ENCODE assay signal across 8 cellular contexts in the genomic region with DNA sequence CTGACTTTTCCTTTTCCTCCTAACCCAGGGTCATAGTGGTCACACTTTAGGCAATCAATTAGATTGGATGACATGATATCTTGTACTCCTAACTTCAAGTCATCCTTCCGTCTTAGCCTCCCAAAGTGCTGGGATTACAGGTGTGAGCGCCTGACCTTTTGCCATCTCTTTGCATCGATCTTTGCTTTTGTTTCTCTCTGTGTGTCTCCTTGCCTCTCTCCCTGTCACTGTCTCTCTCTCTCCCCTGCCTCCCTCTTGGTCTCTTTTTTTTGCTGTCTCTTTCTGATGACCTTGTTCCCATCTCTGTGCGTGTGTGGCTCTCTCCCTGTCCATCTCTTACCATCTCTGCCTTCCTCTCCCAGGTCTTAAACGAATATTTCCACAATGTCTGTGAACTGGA. TPM values are rescaled to one million over a fixed set of nuclear protein-coding genes. Genes with fewer than 3 reads are reported as not detected.
A peak's percentile ranks its signal among the peaks of the same experiment; 100 is the strongest.
DNase-seq lines count a peak whose midpoint lies in the region; ATAC-seq and TF ChIP-seq lines count a peak whose summit lies in the region.
"Not testable (repeated sequence)": the region's sequence is repeated elsewhere in the genome, so short reads cannot be mapped to it uniquely, and the experiment has no call there.

No MANE protein-coding gene starts in this region.

- POLR2A ChIA-PET in Caco-2 (lab: Charles Lee): not testable (repeated sequence)
- POLR2A ChIA-PET in activated CD8-positive, alpha-beta T cell treated with anti-CD3 and anti-CD28 coated beads, Interleukin-2, amount 10 ng/mL, durations not matched to agents 7 days and 5 days (lab: Charles Lee): interaction anchor here (1.1 to 1.4 kb wide), 2 partner anchors 75 to 76 kb away, joined by 4 read pairs; a partner anchor contains a TSS

- peak overlapping the region; percentile 82 for H3K27ac Mint-ChIP-seq in Caco-2 (ENCODE audit: unreplicated experiment)
- H3K27ac Mint-ChIP-seq in activated CD8-positive, alpha-beta T cell treated with anti-CD3 and anti-CD28 coated beads, Interleukin-2, amount 10 ng/mL, durations not matched to agents 7 days and 5 days: peak overlapping the region; percentile 98
- peak overlapping the region; percentile 82 for H3K27ac Mint-ChIP-seq in dendritic cell treated with granulocyte-macrophage colony-stimulating factor and Interleukin-4, amounts not matched to agents 40 ng/mL and 50 ng/mL, for 4 days

- H3K36me3 Mint-ChIP-seq in Caco-2 (ENCODE audit: insufficient read depth, unreplicated experiment): peaks cover 33% of the 10 kb centered on the region
- peaks cover 19% of the 10 kb centered on the region for H3K36me3 Mint-ChIP-seq in activated CD8-positive, alpha-beta T cell treated with anti-CD3 and anti-CD28 coated beads, Interleukin-2, amount 10 ng/mL, durations not matched to agents 7 days and 5 days (ENCODE audit: low read depth)
- H3K36me3 Mint-ChIP-seq in dendritic cell treated with granulocyte-macrophage colony-stimulating factor and Interleukin-4, amounts not matched to agents 40 ng/mL and 50 ng/mL, for 4 days (ENCODE audit: low read depth): peaks cover 20% of the 10 kb centered on the region

- not testable (repeated sequence) for H3K27ac ChIP-seq in iPS DF 6.9 (ENCODE audit: low read length); neural cell (ENCODE audit: low read length); testis

- H3K36me3 ChIP-seq in Caco-2 (ENCODE audit: control insufficient read depth, insufficient read depth, low read length); iPS DF 6.9 (ENCODE audit: control insufficient read depth, insufficient read depth, low read length); neural cell (ENCODE audit: insufficient read depth, low read length); testis (ENCODE audit: low read depth, missing control alignments): not testable (repeated sequence)
- H3K36me3 ChIP-seq in MG63: peaks cover 11% of the 10 kb centered on the region; the same call in 1 of the 2 replicates

- peak overlapping the region; percentile 84 for H3K4me3 Mint-ChIP-seq in Caco-2 (ENCODE audit: unreplicated experiment)
- peak overlapping the region; percentile 98 for H3K4me3 Mint-ChIP-seq in activated CD8-positive, alpha-beta T cell treated with anti-CD3 and anti-CD28 coated beads, Interleukin-2, amount 10 ng/mL, durations not matched to agents 7 days and 5 days
- H3K4me3 Mint-ChIP-seq in dendritic cell treated with granulocyte-macrophage colony-stimulating factor and Interleukin-4, amounts not matched to agents 40 ng/mL and 50 ng/mL, for 4 days: peak overlapping the region; percentile 94

- H3F3A ChIP-seq in neural cell (ENCODE audit: insufficient read depth, low read length, poor library complexity, severe bottlenecking): not testable (repeated sequence)

- peaks cover 27% of the 10 kb centered on the region for H3K4me1 Mint-ChIP-seq in Caco-2 (ENCODE audit: low read depth, unreplicated experiment)
- H3K4me1 Mint-ChIP-seq in activated CD8-positive, alpha-beta T cell treated with anti-CD3 and anti-CD28 coated beads, Interleukin-2, amount 10 ng/mL, durations not matched to agents 7 days and 5 days (ENCODE audit: low read depth): peaks cover 34% of the 10 kb centered on the region
- H3K4me1 Mint-ChIP-seq in dendritic cell treated with granulocyte-macrophage colony-stimulating factor and Interleukin-4, amounts not matched to agents 40 ng/mL and 50 ng/mL, for 4 days (ENCODE audit: low read depth): peaks cover 10% of the 10 kb centered on the region

- H3K27me3 ChIP-seq in Caco-2 (replicated peaks; ENCODE audit: control insufficient read depth, insufficient read depth, low read length); MG63; iPS DF 6.9 (ENCODE audit: control insufficient read depth, insufficient read depth, low read length); neural cell (ENCODE audit: insufficient read depth, low read depth, low read length); testis: not testable (repeated sequence)

- no CpG with 5 or more reads among the region's 5 CpGs for WGBS in iPS DF 6.9 (ENCODE audit: insufficient coverage, insufficient read length)
- 18% methylated on average over 5 of the region's 5 CpGs for WGBS in testis, 2 donors

- H3K79me2 ChIP-seq in neural cell (replicated peaks; ENCODE audit: insufficient read depth, low read length): peaks cover 18% of the 10 kb centered on the region

- not testable (repeated sequence) for H3K9me3 ChIP-seq in Caco-2; MG63; iPS DF 6.9 (ENCODE audit: control insufficient read depth, insufficient read depth, low read length); neural cell (ENCODE audit: low read length); testis

- not testable (repeated sequence) for H3K9me2 ChIP-seq in neural cell (ENCODE audit: insufficient read depth, low read length)

- not testable (repeated sequence) for TF ChIP-seq POLR2A in testis (IDR thresholded peaks at IDR 0.05)

- BruUV-seq in Caco-2 (replicated peaks; lab: Mats Ljungman, UMichigan): not testable (repeated sequence)

- H3K9me3 Mint-ChIP-seq in Caco-2 (ENCODE audit: unreplicated experiment); activated CD8-positive, alpha-beta T cell treated with anti-CD3 and anti-CD28 coated beads, Interleukin-2, amount 10 ng/mL, durations not matched to agents 7 days and 5 days (ENCODE audit: insufficient read depth); dendritic cell treated with granulocyte-macrophage colony-stimulating factor and Interleukin-4, amounts not matched to agents 40 ng/mL and 50 ng/mL, for 4 days: not testable (repeated sequence)

- not testable (repeated sequence) for H3K27me3 Mint-ChIP-seq in Caco-2 (ENCODE audit: insufficient read depth, unreplicated experiment); activated CD8-positive, alpha-beta T cell treated with anti-CD3 and anti-CD28 coated beads, Interleukin-2, amount 10 ng/mL, durations not matched to agents 7 days and 5 days (ENCODE audit: low read depth); dendritic cell treated with granulocyte-macrophage colony-stimulating factor and Interleukin-4, amounts not matched to agents 40 ng/mL and 50 ng/mL, for 4 days

- H4K20me1 ChIP-seq in neural cell (ENCODE audit: insufficient read depth): not testable (repeated sequence)

- ATAC-seq in GM21737 (IDR thresholded peaks at IDR 0.05; ENCODE audit: unreplicated experiment): peak; percentile 3
- ATAC-seq in activated CD8-positive, alpha-beta T cell treated with anti-CD3 and anti-CD28 coated beads, Interleukin-2, amount 10 ng/mL, durations not matched to agents 7 days and 5 days: not testable (repeated sequence)

- CTCF ChIA-PET in Caco-2 (lab: Charles Lee); activated CD8-positive, alpha-beta T cell treated with anti-CD3 and anti-CD28 coated beads, Interleukin-2, amount 10 ng/mL, durations not matched to agents 7 days and 5 days (lab: Charles Lee): not testable (repeated sequence)

- TF ChIP-seq CTCF in Caco-2 (IDR thresholded peaks at IDR 0.05; ENCODE audit: insufficient read depth in 1 of 2, low read depth in 1 of 2, low read length in 1 of 2, severe bottlenecking in 1 of 2, unreplicated experiment in 1 of 2); neural cell (IDR thresholded peaks at IDR 0.05; ENCODE audit: poor library complexity, severe bottlenecking); testis (IDR thresholded peaks at IDR 0.05): not testable (repeated sequence)

- DNase-seq in Caco-2; MG63; activated CD8-positive, alpha-beta T cell treated with anti-CD3 and anti-CD28 coated beads, Interleukin-2, amount 10 ng/mL, durations not matched to agents 7 days and 5 days; iPS DF 6.9 (ENCODE audit: low read depth, low spot score); testis: not testable (repeated sequence)

- TF ChIP-seq RAD21 in neural cell (conservative IDR thresholded peaks at IDR 0.05): not testable (repeated sequence)

- not testable (repeated sequence) for H2AFZ ChIP-seq in neural cell (ENCODE audit: low read depth, low read length)

- H3K4me2 ChIP-seq in neural cell (ENCODE audit: low read length): peak overlapping the region; percentile 48

- peaks cover 32% of the 10 kb centered on the region for H3K4me1 ChIP-seq in Caco-2
- not testable (repeated sequence) for H3K4me1 ChIP-seq in iPS DF 6.9 (ENCODE audit: control insufficient read depth, insufficient read depth, low read length); testis

- peak overlapping the region; percentile 67 for H3K9ac ChIP-seq in neural cell (ENCODE audit: low read length)

- H3K4me3 ChIP-seq in Caco-2 (ENCODE audit: low read depth, low read length): peak overlapping the region; percentile 78
- peak overlapping the region; percentile 87 for H3K4me3 ChIP-seq in MG63
- peak overlapping the region; percentile 80; the same call in 1 of the 2 replicates for H3K4me3 ChIP-seq in iPS DF 6.9 (ENCODE audit: low read length)
- peak overlapping the region; percentile 90 for H3K4me3 ChIP-seq in neural cell (ENCODE audit: low read length)
- H3K4me3 ChIP-seq in testis: peak overlapping the region; percentile 89

- intact Hi-C loops in Caco-2 (cut with micrococcal nuclease; ENCODE audit: unreplicated experiment): loop anchor here (1.0 kb wide), 1 partner anchor 20 kb away; no protein-coding TSS in a partner anchor
- intact Hi-C loops in dendritic cell treated with granulocyte-macrophage colony-stimulating factor and Interleukin-4, amounts not matched to agents 40 ng/mL and 50 ng/mL, for 4 days (cut with micrococcal nuclease): loop anchor here (2.0 to 10.0 kb wide), 2 partner anchors 74 to 1578 kb away; a partner anchor contains a TSS
- intact Hi-C loops in testis (cut with DNase I; ENCODE audit: low total_unique reads): not testable (repeated sequence)

- TF ChIP-seq EP300 in neural cell (conservative IDR thresholded peaks at IDR 0.05; ENCODE audit: poor library complexity, severe bottlenecking): not testable (repeated sequence)

RNA-seq across cellular contexts. Expression of a gene that starts 0.9 kb away (rescaled TPM):
- total RNA-seq in Caco-2 (2022) (85.2 and 93.7 TPM in 2 replicates), testis (10 to 100 TPM; 15.7 to 20.0 TPM)
- 32.7 and 44.2 TPM in 2 replicates for total RNA-seq in MG63 (2014; rRNA removed; shearing (Covaris generic); ENCODE audit: low replicate concordance)
- 10 to 100 TPM; 37.6 to 38.4 TPM for total RNA-seq in activated CD8-positive, alpha-beta T cell treated with anti-CD3 and anti-CD28 coated beads, Interleukin-2, amount 10 ng/mL, durations not matched to agents 7 days and 5 days
- polyA plus RNA-seq in neural cell (22.5 and 23.4 TPM in 2 replicates), testis (ENCODE audit: insufficient read depth, low read depth, low replicate concordance) (16.8 TPM)
- 21.2 and 27.5 TPM in 2 replicates for polyA minus RNA-seq in neural cell
